8 cellular contexts compared by ENCODE assay signal in genomic region chr2:205763708-205764501, GRCh38.
DNase-seq lines count a peak whose midpoint lies in the region; ATAC-seq and TF ChIP-seq lines count a peak whose summit lies in the region.

No MANE protein-coding gene starts in this region.

- DNase-seq in GM04504 (ENCODE audit: low read depth) (peak; percentile 81), NCI-H146 treated with DMSO at 0.1 percent for 48 hours (lab: John Stamatoyannopoulos, UW; ENCODE audit: unreplicated experiment) (peak; percentile 62), body of pancreas (peak; percentile 46 to 64 (median 55)), SW480 (ENCODE audit: low spot score) (no peak), NCI-H2196 treated with DMSO at 0.1 percent for 48 hours (lab: John Stamatoyannopoulos, UW; ENCODE audit: unreplicated experiment) (no peak)
- DNase-seq in stimulated activated CD4-positive, alpha-beta T cell treated with anti-CD3 and anti-CD28 coated beads, Interleukin-2, amount 100 ng/mL, for 24 hours, result peak; percentile 22 to 33

- H3K4me1 ChIP-seq in body of pancreas, result peaks cover 9% of the 10 kb centered on the region

- H3K4me3 ChIP-seq in body of pancreas (no peak overlapping the region), iPS-18c (ENCODE audit: insufficient read depth, low read depth, low read length) (peak overlapping the region; percentile 16; the same call in 1 of the 2 replicates)

- peak in 6 of 7 experiments; percentile 32 to 56 (median 40) for TF ChIP-seq CTCF in body of pancreas (IDR thresholded peaks at IDR 0.05)

- H3K36me3 ChIP-seq in body of pancreas (replicated peaks in 1 of 2; ENCODE audit: insufficient read depth in 1 of 2, low read depth in 2 of 2), result no peaks in the 10 kb centered on the region

- ATAC-seq in body of pancreas (peak; percentile 77), GM19397 (IDR thresholded peaks at IDR 0.05; ENCODE audit: unreplicated experiment) (no peak)

- 18 to 21% methylated on average over 25 of the region's 25 CpGs for WGBS in body of pancreas, 2 donors

- intact Hi-C loops in body of pancreas (cut with DNase I), result no loop called here

- H3K9me3 ChIP-seq in body of pancreas, result no peaks in the 10 kb centered on the region
- H3K9me3 ChIP-seq in iPS-18c (ENCODE audit: control insufficient read depth, insufficient read depth, low read length), result no peaks in the 10 kb centered on the region

- H3K27me3 ChIP-seq in body of pancreas, result peaks cover 0 to 6% of the 10 kb centered on the region in 2 donors

- no peak overlapping the region for H3K27ac ChIP-seq in body of pancreas

- TF ChIP-seq POLR2A in body of pancreas (IDR thresholded peaks at IDR 0.05), result no peak

Comparison
In these comparisons a context has a peak if more than half of its experiments do, and no peak if none do; other contexts are left out.
1. DNase-seq: peak in GM04504 (single experiment), NCI-H146 treated with DMSO at 0.1 percent for 48 hours (single experiment), body of pancreas (4 of 4) and stimulated activated CD4-positive, alpha-beta T cell treated with anti-CD3 and anti-CD28 coated beads, Interleukin-2, amount 100 ng/mL, for 24 hours (2 of 2); none in SW480 (single experiment) and NCI-H2196 treated with DMSO at 0.1 percent for 48 hours (single experiment).